1 cellular context compared by ENCODE assay signal in the genomic region with DNA sequence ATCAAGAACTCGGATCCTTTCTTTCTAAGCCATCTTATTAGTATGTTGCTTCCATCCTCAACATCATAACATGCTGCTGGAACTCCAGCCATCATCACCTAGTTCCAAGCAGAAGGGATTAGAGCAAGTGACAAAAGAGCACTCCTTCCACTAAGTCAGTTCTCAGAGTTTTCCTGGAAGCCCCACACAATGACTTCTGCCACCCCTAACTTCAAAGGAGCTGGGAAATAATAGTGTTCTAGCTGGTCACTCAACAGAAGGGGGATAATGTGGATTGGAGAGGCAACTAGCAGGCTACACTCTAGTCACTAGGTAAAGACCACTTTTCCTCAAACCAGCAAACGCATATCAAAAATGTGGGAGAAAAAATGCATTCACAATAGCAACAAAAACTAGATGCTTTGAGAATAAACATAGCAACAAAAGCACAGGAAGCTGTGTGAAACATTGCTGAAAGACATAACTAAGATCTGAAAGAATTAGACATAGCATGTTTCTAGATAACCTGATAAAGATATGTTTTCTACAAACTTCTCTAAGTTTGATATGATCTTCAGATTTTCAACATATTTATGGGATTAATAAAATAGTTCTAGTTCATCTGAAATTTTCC.
TF ChIP-seq lines count a peak whose summit lies in the region.

No MANE protein-coding gene starts in this region.

TF ChIP-seq in WTC11, 78 proteins besides CTCF, POLR2A, EP300 and RAD21:
- no peak for TF ChIP-seq NR2C2 (CRISPR knock-in tag; IDR thresholded peaks at IDR 0.05)
- TF ChIP-seq, protein P1, sequence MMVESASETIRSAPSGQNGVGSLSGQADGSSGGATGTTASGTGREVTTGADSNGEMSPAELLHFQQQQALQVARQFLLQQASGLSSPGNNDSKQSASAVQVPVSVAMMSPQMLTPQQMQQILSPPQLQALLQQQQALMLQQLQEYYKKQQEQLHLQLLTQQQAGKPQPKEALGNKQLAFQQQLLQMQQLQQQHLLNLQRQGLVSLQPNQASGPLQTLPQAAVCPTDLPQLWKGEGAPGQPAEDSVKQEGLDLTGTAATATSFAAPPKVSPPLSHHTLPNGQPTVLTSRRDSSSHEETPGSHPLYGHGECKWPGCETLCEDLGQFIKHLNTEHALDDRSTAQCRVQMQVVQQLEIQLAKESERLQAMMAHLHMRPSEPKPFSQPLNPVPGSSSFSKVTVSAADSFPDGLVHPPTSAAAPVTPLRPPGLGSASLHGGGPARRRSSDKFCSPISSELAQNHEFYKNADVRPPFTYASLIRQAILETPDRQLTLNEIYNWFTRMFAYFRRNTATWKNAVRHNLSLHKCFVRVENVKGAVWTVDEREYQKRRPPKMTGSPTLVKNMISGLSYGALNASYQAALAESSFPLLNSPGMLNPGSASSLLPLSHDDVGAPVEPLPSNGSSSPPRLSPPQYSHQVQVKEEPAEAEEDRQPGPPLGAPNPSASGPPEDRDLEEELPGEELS (CRISPR knock-in tag; IDR thresholded peaks at IDR 0.05) = no peak
- TF ChIP-seq, protein P2, sequence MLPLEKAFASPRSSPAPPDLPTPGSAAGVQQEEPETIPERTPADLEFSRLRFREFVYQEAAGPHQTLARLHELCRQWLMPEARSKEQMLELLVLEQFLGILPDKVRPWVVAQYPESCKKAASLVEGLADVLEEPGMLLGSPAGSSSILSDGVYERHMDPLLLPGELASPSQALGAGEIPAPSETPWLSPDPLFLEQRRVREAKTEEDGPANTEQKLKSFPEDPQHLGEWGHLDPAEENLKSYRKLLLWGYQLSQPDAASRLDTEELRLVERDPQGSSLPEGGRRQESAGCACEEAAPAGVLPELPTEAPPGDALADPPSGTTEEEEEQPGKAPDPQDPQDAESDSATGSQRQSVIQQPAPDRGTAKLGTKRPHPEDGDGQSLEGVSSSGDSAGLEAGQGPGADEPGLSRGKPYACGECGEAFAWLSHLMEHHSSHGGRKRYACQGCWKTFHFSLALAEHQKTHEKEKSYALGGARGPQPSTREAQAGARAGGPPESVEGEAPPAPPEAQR (CRISPR knock-in tag; IDR thresholded peaks at IDR 0.05) = no peak
- TF ChIP-seq, protein P3, sequence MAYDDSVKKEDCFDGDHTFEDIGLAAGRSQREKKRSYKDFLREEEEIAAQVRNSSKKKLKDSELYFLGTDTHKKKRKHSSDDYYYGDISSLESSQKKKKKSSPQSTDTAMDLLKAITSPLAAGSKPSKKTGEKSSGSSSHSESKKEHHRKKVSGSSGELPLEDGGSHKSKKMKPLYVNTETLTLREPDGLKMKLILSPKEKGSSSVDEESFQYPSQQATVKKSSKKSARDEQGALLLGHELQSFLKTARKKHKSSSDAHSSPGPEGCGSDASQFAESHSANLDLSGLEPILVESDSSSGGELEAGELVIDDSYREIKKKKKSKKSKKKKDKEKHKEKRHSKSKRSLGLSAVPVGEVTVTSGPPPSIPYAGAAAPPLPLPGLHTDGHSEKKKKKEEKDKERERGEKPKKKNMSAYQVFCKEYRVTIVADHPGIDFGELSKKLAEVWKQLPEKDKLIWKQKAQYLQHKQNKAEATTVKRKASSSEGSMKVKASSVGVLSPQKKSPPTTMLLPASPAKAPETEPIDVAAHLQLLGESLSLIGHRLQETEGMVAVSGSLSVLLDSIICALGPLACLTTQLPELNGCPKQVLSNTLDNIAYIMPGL (CRISPR knock-in tag; IDR thresholded peaks at IDR 0.05) = no peak
- TF ChIP-seq GRHL2 (CRISPR knock-in tag; IDR thresholded peaks at IDR 0.05; ENCODE audit: insufficient replicate concordance, severe bottlenecking) = no peak
- no peak for TF ChIP-seq CDX4 (CRISPR knock-in tag; IDR thresholded peaks at IDR 0.05; ENCODE audit: borderline replicate concordance)
- TF ChIP-seq ARID4B (CRISPR knock-in tag; IDR thresholded peaks at IDR 0.05; ENCODE audit: borderline replicate concordance) = no peak
- TF ChIP-seq, protein P4, sequence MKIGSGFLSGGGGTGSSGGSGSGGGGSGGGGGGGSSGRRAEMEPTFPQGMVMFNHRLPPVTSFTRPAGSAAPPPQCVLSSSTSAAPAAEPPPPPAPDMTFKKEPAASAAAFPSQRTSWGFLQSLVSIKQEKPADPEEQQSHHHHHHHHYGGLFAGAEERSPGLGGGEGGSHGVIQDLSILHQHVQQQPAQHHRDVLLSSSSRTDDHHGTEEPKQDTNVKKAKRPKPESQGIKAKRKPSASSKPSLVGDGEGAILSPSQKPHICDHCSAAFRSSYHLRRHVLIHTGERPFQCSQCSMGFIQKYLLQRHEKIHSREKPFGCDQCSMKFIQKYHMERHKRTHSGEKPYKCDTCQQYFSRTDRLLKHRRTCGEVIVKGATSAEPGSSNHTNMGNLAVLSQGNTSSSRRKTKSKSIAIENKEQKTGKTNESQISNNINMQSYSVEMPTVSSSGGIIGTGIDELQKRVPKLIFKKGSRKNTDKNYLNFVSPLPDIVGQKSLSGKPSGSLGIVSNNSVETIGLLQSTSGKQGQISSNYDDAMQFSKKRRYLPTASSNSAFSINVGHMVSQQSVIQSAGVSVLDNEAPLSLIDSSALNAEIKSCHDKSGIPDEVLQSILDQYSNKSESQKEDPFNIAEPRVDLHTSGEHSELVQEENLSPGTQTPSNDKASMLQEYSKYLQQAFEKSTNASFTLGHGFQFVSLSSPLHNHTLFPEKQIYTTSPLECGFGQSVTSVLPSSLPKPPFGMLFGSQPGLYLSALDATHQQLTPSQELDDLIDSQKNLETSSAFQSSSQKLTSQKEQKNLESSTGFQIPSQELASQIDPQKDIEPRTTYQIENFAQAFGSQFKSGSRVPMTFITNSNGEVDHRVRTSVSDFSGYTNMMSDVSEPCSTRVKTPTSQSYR (CRISPR knock-in tag; IDR thresholded peaks at IDR 0.05) = no peak
- no peak for TF ChIP-seq CBFB (CRISPR knock-in tag; IDR thresholded peaks at IDR 0.05; ENCODE audit: low read depth)
- no peak for TF ChIP-seq ZNF396 (CRISPR knock-in tag; IDR thresholded peaks at IDR 0.05; ENCODE audit: borderline replicate concordance)
- TF ChIP-seq NFATC4 (CRISPR knock-in tag; IDR thresholded peaks at IDR 0.05) = no peak
- no peak for TF ChIP-seq ZNF532 (CRISPR knock-in tag; IDR thresholded peaks at IDR 0.05; ENCODE audit: borderline replicate concordance)
